In the genomic region with DNA sequence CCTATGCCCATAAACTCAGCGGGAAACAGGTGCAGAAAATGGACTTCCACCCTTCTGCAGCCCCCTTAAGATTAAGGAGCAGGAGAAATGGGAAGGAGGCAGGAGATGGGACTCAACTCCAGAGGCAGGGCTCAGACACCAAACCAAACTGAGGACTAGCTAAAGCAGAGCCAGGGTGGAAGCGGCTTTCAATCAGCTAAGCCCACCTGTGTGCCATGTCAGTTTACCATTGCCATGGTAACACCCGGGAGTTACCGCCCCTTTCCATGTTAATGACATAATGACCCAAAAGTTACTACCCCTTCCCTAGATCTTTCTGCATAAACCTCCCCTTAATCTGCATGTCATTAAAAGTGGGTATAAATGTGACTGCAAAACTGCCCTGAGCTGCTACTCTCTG, we compare ENCODE assay signal across 22 cellular contexts.
"Had no signal": no experiment of that assay in that cellular context is flagged by ENCODE, and none has a peak within 500 bp of the region (broad histone marks: within the 10 kb centered on the region; RNA-seq: fewer than 3 reads in every experiment).

No MANE protein-coding gene starts in this region.

- DNase-seq: cortex of kidney; effector memory CD8-positive, alpha-beta T cell; gastrocnemius medialis; head of caudate nucleus; kidney glomerular epithelial cell; left colon; left ventricle myocardium superior; lower lobe of right lung; natural killer cell; occipital lobe; ovary; posterior cingulate gyrus; psoas muscle; right cardiac atrium; sigmoid colon; stimulated activated CD4-positive, alpha-beta T cell treated with anti-CD3 and anti-CD28 coated beads, Interleukin-2, amount 100 ng/mL, for 24 hours; stimulated activated CD4-positive, alpha-beta T cell treated with anti-CD3 and anti-CD28 coated beads, Interleukin-4, amount 100 ng/mL, for 24 hours; stimulated activated naive CD4-positive, alpha-beta T cell treated with Interleukin-2 at 50 U/mL for 16 hours; stomach; tibial artery had no signal

- ATAC-seq: effector memory CD8-positive, alpha-beta T cell; gastrocnemius medialis; left colon; left ventricle myocardium superior; lower lobe of right lung; natural killer cell; psoas muscle; right cardiac atrium; stimulated activated effector memory CD8-positive, alpha-beta T cell treated with anti-CD3 and anti-CD28 coated beads, Interleukin-12 subunit alpha, Interleukin-12 subunit beta, amount 100 ng/mL, for 72 hours had no signal

- H3K36me3 ChIP-seq: gastrocnemius medialis, lower lobe of right lung, ovary, sigmoid colon, stomach, tibial artery had no signal

- H3K9me3 Mint-ChIP-seq: central memory CD8-positive, alpha-beta T cell; effector memory CD8-positive, alpha-beta T cell; natural killer cell; stimulated activated effector memory CD8-positive, alpha-beta T cell treated with anti-CD3 and anti-CD28 coated beads, Interleukin-12 subunit alpha, Interleukin-12 subunit beta, amount 100 ng/mL, for 72 hours had no signal

- H3K36me3 Mint-ChIP-seq: natural killer cell; stimulated activated effector memory CD8-positive, alpha-beta T cell treated with anti-CD3 and anti-CD28 coated beads, Interleukin-12 subunit alpha, Interleukin-12 subunit beta, amount 100 ng/mL, for 72 hours had no signal

- H3K4me3 Mint-ChIP-seq: central memory CD8-positive, alpha-beta T cell; effector memory CD8-positive, alpha-beta T cell; natural killer cell; stimulated activated effector memory CD8-positive, alpha-beta T cell treated with anti-CD3 and anti-CD28 coated beads, Interleukin-12 subunit alpha, Interleukin-12 subunit beta, amount 100 ng/mL, for 72 hours had no signal

- H3K9me3 ChIP-seq: gastrocnemius medialis, lower lobe of right lung, ovary, psoas muscle, sigmoid colon, stomach, tibial artery had no signal

- H3K27me3 ChIP-seq: gastrocnemius medialis, ovary had no signal

- H3K4me1 Mint-ChIP-seq: central memory CD8-positive, alpha-beta T cell; natural killer cell; stimulated activated effector memory CD8-positive, alpha-beta T cell treated with anti-CD3 and anti-CD28 coated beads, Interleukin-12 subunit alpha, Interleukin-12 subunit beta, amount 100 ng/mL, for 72 hours had no signal

- H3K4me1 ChIP-seq: gastrocnemius medialis, lower lobe of right lung, psoas muscle, sigmoid colon, stomach, tibial artery had no signal

- H3K27ac Mint-ChIP-seq: effector memory CD8-positive, alpha-beta T cell; natural killer cell; stimulated activated effector memory CD8-positive, alpha-beta T cell treated with anti-CD3 and anti-CD28 coated beads, Interleukin-12 subunit alpha, Interleukin-12 subunit beta, amount 100 ng/mL, for 72 hours had no signal

- H3K4me3 ChIP-seq: gastrocnemius medialis, lower lobe of right lung, ovary, psoas muscle, sigmoid colon, stomach, tibial artery had no signal

- H3K27ac ChIP-seq: gastrocnemius medialis, lower lobe of right lung, ovary, psoas muscle, sigmoid colon, stomach, tibial artery had no signal
